ENCODE assay signal across 8 cellular contexts in the genomic region with DNA sequence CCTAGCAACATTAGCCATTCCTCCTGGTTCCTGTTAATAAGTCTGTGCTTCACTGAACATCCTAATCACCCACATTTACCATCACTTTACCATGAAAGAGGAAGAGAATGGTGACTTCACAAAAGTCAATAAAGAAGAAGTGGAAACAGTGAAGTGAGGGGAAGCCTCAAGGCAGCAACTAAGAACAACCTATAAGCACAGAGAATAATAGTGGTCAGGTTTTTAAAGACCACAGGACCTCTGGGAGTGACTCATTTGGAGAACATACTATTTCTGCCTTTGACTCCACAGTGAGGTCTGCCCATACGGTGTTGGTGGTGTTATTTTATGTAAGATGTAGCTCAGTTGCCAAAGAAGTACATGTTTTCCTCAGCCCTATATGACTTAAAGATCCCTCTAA.
A peak's percentile ranks its signal among the peaks of the same experiment; 100 is the strongest.
DNase-seq lines count a peak whose midpoint lies in the region; ATAC-seq and TF ChIP-seq lines count a peak whose summit lies in the region.

No MANE protein-coding gene starts in this region.

- H3K36me3 ChIP-seq in right atrium auricular region (no peaks in the 10 kb centered on the region), suprapubic skin (no peaks in the 10 kb centered on the region)

- H3K4me1 ChIP-seq in right atrium auricular region, result no peaks in the 10 kb centered on the region
- peaks cover 27% of the 10 kb centered on the region for H3K4me1 ChIP-seq in suprapubic skin

- H3K4me3 ChIP-seq in right atrium auricular region, result no peak overlapping the region
- no peak overlapping the region for H3K4me3 ChIP-seq in suprapubic skin

- 45% methylated on average over 1 of the region's 1 CpG for WGBS in suprapubic skin

- H3K27ac ChIP-seq in right atrium auricular region, result no peak overlapping the region
- H3K27ac ChIP-seq in suprapubic skin, result no peak overlapping the region

- H3K9me3 ChIP-seq in right atrium auricular region (no peaks in the 10 kb centered on the region), suprapubic skin (no peaks in the 10 kb centered on the region)

- intact Hi-C loops in Right ventricle myocardium superior (cut with DNase I) (no loop called here), left ventricle myocardium superior (cut with micrococcal nuclease) (no loop called here)

- TF ChIP-seq EP300 in suprapubic skin (IDR thresholded peaks at IDR 0.05), result no peak

- DNase-seq in Right ventricle myocardium superior, result no peak
- no peak for DNase-seq in right atrium auricular region (ENCODE audit: low spot score)
- DNase-seq in left ventricle myocardium superior, result no peak
- no peak for DNase-seq in NCI-H1105 treated with DMSO at 0.1 percent for 48 hours (lab: John Stamatoyannopoulos, UW)
- no peak for DNase-seq in cortex of kidney (lab: John Stamatoyannopoulos, UW)
- no peak for DNase-seq in suprapubic skin (ENCODE audit: low spot score in 2 of 2)

- no peak for TF ChIP-seq POLR2A in suprapubic skin (IDR thresholded peaks at IDR 0.05)

- no peak for TF ChIP-seq CTCF in right atrium auricular region (IDR thresholded peaks at IDR 0.05)
- TF ChIP-seq CTCF in suprapubic skin (IDR thresholded peaks at IDR 0.05), result no peak

- no peaks in the 10 kb centered on the region for H3K27me3 ChIP-seq in right atrium auricular region
- no peaks in the 10 kb centered on the region for H3K27me3 ChIP-seq in suprapubic skin

- ATAC-seq in Right ventricle myocardium superior (ENCODE audit: poor library complexity), result peak; percentile 48
- ATAC-seq in HG03064 (IDR thresholded peaks at IDR 0.05; ENCODE audit: low read depth, unreplicated experiment), result peak; percentile 85
- ATAC-seq in SK-N-SH treated with all-trans-retinoic acid at 6 μM for 48 hours, result peak; percentile 46
- peak; percentile 50 for ATAC-seq in left ventricle myocardium superior

TF ChIP-seq in SK-N-SH treated with all-trans-retinoic acid at 6 μM for 48 hours, 23 proteins besides CTCF, POLR2A, EP300 and RAD21:
- TF ChIP-seq ISL1 (CRISPR knock-in tag; IDR thresholded peaks at IDR 0.05) (no peak), CSDC2 (CRISPR knock-in tag; IDR thresholded peaks at IDR 0.05) (no peak), SNAI2 (CRISPR knock-in tag; IDR thresholded peaks at IDR 0.05) (no peak), ZC3H10 (CRISPR knock-in tag; IDR thresholded peaks at IDR 0.05) (no peak), TOX (CRISPR knock-in tag; IDR thresholded peaks at IDR 0.05; ENCODE audit: borderline replicate concordance) (no peak), ZFP30 (CRISPR knock-in tag; IDR thresholded peaks at IDR 0.05) (no peak), GLIS3 (CRISPR knock-in tag; IDR thresholded peaks at IDR 0.05) (no peak), ZNF70 (CRISPR knock-in tag; IDR thresholded peaks at IDR 0.05) (no peak), ZNF8 (CRISPR knock-in tag; IDR thresholded peaks at IDR 0.05) (no peak), OSR1 (CRISPR knock-in tag; IDR thresholded peaks at IDR 0.05) (no peak), ESRRG (CRISPR knock-in tag; IDR thresholded peaks at IDR 0.05) (no peak), PPARA (CRISPR knock-in tag; IDR thresholded peaks at IDR 0.05; ENCODE audit: borderline replicate concordance) (no peak), ARNTL (CRISPR knock-in tag; IDR thresholded peaks at IDR 0.05; ENCODE audit: borderline replicate concordance, low read depth) (no peak), ZFP3 (CRISPR knock-in tag; IDR thresholded peaks at IDR 0.05) (no peak)
- TF ChIP-seq, protein P1, sequence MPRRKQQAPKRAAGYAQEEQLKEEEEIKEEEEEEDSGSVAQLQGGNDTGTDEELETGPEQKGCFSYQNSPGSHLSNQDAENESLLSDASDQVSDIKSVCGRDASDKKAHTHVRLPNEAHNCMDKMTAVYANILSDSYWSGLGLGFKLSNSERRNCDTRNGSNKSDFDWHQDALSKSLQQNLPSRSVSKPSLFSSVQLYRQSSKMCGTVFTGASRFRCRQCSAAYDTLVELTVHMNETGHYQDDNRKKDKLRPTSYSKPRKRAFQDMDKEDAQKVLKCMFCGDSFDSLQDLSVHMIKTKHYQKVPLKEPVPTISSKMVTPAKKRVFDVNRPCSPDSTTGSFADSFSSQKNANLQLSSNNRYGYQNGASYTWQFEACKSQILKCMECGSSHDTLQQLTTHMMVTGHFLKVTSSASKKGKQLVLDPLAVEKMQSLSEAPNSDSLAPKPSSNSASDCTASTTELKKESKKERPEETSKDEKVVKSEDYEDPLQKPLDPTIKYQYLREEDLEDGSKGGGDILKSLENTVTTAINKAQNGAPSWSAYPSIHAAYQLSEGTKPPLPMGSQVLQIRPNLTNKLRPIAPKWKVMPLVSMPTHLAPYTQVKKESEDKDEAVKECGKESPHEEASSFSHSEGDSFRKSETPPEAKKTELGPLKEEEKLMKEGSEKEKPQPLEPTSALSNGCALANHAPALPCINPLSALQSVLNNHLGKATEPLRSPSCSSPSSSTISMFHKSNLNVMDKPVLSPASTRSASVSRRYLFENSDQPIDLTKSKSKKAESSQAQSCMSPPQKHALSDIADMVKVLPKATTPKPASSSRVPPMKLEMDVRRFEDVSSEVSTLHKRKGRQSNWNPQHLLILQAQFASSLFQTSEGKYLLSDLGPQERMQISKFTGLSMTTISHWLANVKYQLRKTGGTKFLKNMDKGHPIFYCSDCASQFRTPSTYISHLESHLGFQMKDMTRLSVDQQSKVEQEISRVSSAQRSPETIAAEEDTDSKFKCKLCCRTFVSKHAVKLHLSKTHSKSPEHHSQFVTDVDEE (CRISPR knock-in tag; IDR thresholded peaks at IDR 0.05), result no peak
- TF ChIP-seq, protein P2, sequence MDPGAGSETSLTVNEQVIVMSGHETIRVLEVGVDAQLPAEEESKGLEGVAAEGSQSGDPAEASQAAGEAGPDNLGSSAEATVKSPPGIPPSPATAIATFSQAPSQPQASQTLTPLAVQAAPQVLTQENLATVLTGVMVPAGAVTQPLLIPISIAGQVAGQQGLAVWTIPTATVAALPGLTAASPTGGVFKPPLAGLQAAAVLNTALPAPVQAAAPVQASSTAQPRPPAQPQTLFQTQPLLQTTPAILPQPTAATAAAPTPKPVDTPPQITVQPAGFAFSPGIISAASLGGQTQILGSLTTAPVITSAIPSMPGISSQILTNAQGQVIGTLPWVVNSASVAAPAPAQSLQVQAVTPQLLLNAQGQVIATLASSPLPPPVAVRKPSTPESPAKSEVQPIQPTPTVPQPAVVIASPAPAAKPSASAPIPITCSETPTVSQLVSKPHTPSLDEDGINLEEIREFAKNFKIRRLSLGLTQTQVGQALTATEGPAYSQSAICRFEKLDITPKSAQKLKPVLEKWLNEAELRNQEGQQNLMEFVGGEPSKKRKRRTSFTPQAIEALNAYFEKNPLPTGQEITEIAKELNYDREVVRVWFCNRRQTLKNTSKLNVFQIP (CRISPR knock-in tag; IDR thresholded peaks at IDR 0.05; ENCODE audit: borderline replicate concordance, low read depth), result no peak
- TF ChIP-seq, protein P3, sequence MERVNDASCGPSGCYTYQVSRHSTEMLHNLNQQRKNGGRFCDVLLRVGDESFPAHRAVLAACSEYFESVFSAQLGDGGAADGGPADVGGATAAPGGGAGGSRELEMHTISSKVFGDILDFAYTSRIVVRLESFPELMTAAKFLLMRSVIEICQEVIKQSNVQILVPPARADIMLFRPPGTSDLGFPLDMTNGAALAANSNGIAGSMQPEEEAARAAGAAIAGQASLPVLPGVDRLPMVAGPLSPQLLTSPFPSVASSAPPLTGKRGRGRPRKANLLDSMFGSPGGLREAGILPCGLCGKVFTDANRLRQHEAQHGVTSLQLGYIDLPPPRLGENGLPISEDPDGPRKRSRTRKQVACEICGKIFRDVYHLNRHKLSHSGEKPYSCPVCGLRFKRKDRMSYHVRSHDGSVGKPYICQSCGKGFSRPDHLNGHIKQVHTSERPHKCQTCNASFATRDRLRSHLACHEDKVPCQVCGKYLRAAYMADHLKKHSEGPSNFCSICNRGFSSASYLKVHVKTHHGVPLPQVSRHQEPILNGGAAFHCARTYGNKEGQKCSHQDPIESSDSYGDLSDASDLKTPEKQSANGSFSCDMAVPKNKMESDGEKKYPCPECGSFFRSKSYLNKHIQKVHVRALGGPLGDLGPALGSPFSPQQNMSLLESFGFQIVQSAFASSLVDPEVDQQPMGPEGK (CRISPR knock-in tag; IDR thresholded peaks at IDR 0.05; ENCODE audit: borderline replicate concordance), result no peak
